Comparison of ENCODE assay signal across 17 cellular contexts in the genomic region with DNA sequence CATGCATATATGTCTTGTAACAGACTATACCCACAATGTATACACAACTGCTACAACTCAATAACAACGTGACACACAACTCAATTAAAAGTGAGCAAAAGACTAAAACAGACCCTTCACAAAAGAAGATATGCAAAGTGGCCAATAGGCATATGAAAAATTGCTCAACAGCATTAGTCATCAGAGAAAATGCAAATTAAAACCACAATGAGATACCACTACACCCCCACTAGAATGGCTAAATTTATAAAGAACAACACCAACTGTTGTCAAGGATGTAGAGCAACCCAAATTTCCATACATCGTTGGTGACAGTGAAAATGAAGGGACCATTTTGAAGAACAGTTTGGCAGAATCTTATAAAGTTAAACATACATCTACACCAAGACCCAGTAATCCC. TPM values are rescaled to one million over a fixed set of nuclear protein-coding genes. Genes with fewer than 3 reads are reported as not detected.
DNase-seq lines count a peak whose midpoint lies in the region; ATAC-seq lines count a peak whose summit lies in the region.
"Had no signal": no experiment of that assay in that cellular context is flagged by ENCODE, and none has a peak within 500 bp of the region (broad histone marks: within the 10 kb centered on the region; RNA-seq: fewer than 3 reads in every experiment).

No MANE protein-coding gene starts in this region.

- in situ Hi-C loops in GM23248 (cut with MboI) = no loop called here

- no peaks in the 10 kb centered on the region for H3K36me3 ChIP-seq in GM23248 (ENCODE audit: low read depth)
- H3K36me3 ChIP-seq: ovary had no signal

- H3K27me3 ChIP-seq in GM23248 (replicated peaks; ENCODE audit: insufficient read depth) = no peaks in the 10 kb centered on the region
- H3K27me3 ChIP-seq: ovary had no signal

- H3K79me2 ChIP-seq in GM23248 (ENCODE audit: insufficient read depth) = no peaks in the 10 kb centered on the region

- no peaks in the 10 kb centered on the region for H3F3A ChIP-seq in GM23248 (ENCODE audit: insufficient read depth)

- no peak overlapping the region for H3K4me3 ChIP-seq in GM23248
- H3K4me3 ChIP-seq: ovary had no signal

- WGBS in GM23248 (ENCODE audit: low coverage in 1 of 2, low lambda C conversion rate in 2 of 2, missing lambda C conversion rate in 2 of 2), 2 experiments = 33 to 35% methylated on average over 2 of the region's 2 CpGs

- H2AFZ ChIP-seq in GM23248 = no peak overlapping the region

- no peaks in the 10 kb centered on the region for H3K4me1 ChIP-seq in GM23248 (ENCODE audit: insufficient read depth)

- peak; percentile 35 to 64 for DNase-seq in NCI-H526 (lab: John Stamatoyannopoulos, UW)
- DNase-seq in renal cortical epithelial cell (ENCODE audit: low read depth) = peak; percentile 59
- no peak for DNase-seq in NCI-H187 (lab: John Stamatoyannopoulos, UW)
- DNase-seq in NCI-H2196 treated with DMSO at 0.1 percent for 48 hours (lab: John Stamatoyannopoulos, UW; ENCODE audit: unreplicated experiment) = no peak
- no peak for DNase-seq in GM23248
- no peak for DNase-seq in stimulated activated CD4-positive, alpha-beta T cell treated with anti-CD3 and anti-CD28 coated beads, Interleukin-2, amount 100 ng/mL, for 24 hours
- DNase-seq: activated CD4-positive, alpha-beta T cell treated with anti-CD3 and anti-CD28 coated beads for 4 hours; effector CD4-positive, alpha-beta T cell; HCEC 1CT; left colon; ovary; SHP77 had no signal

- H3K9me2 ChIP-seq in GM23248 (ENCODE audit: insufficient read depth) = no peaks in the 10 kb centered on the region

- no peaks in the 10 kb centered on the region for H4K20me1 ChIP-seq in GM23248 (ENCODE audit: insufficient read depth)

- H3K9ac ChIP-seq in GM23248 = no peak overlapping the region

- H3K9me3 ChIP-seq in GM23248 (ENCODE audit: low read depth) = no peaks in the 10 kb centered on the region
- H3K9me3 ChIP-seq: ovary had no signal

- no peak overlapping the region for H3K4me2 ChIP-seq in GM23248 (ENCODE audit: unreplicated experiment)

- H3K27ac ChIP-seq in GM23248 = no peak overlapping the region
- H3K27ac ChIP-seq: C4-2B, ovary had no signal

- ATAC-seq in GM21360 (IDR thresholded peaks at IDR 0.05; ENCODE audit: unreplicated experiment) (peak; percentile 81), HG03280 (IDR thresholded peaks at IDR 0.05; ENCODE audit: unreplicated experiment) (peak; percentile 69)
- ATAC-seq: activated naive CD4-positive, alpha-beta T cell treated with anti-CD3 and anti-CD28 coated beads, Interleukin-2, amount 50 U/mL, for 72 hours; left colon had no signal

RNA-seq across cellular contexts. Expression of gene GABRB2, which starts 38.9 kb away (rescaled TPM):
- not detected in 2 replicates for total RNA-seq in renal cortical epithelial cell
- not detected in 2 replicates for total RNA-seq in GM23248 (2014; rRNA removed; shearing (Covaris generic))
- not detected in 2 replicates for polyA plus RNA-seq in GM23248 (2016; fragmentation: Nextera tagmentation; extraction: Ambion mirVana)
- total RNA-seq: activated naive CD4-positive, alpha-beta T cell treated with anti-CD3 and anti-CD28 coated beads, Interleukin-2, amount 50 U/mL, for 72 hours; M059J had no signal

Comparison
In these comparisons a context has a peak if more than half of its experiments do, and no peak if none do; other contexts are left out.
1. DNase-seq: peak in NCI-H526 (2 of 2) and renal cortical epithelial cell (single experiment); none in NCI-H187 (0 of 2), NCI-H2196 treated with DMSO at 0.1 percent for 48 hours (single experiment), GM23248 (single experiment) and stimulated activated CD4-positive, alpha-beta T cell treated with anti-CD3 and anti-CD28 coated beads, Interleukin-2, amount 100 ng/mL, for 24 hours (0 of 2).